Comparison of ENCODE assay signal across 8 cellular contexts in the genomic region with DNA sequence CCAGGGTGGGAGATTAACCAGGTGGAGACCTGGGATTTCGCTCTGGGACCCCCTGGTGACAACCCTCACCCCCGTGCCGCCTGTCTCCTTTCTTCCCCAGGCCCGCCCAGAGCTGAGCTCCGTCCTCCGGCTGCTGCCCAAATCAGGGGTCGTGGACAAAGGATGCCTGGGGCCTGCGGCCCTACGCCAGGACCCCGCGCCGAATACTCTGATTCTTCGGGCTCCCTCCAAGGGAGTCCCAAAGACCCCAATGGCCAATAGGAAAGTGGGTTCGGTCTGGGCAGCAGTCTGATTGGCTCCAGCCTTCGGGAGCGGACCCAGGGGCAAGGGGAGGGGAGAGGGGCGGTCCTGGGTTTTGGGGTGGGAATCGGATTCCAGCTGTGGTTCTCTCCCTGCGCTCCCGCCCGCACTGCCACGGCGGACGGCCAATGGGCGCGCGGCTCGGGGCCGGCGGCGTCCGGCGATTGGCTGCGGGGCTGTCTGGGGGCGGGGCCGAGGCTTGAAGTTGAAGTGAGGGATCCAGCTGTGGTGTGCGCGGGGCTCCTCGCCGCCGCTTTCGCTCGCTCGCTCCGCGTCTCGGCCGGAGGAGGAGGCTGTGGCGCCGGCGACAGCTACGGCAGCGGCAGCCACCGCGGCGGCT. TPM values are rescaled to one million over a fixed set of nuclear protein-coding genes. Genes with fewer than 3 reads are reported as not detected.
DNase-seq lines count a peak whose midpoint lies in the region; ATAC-seq and TF ChIP-seq lines count a peak whose summit lies in the region.

A gene (plus strand): TSS at position 531 of the 640 bp plus-strand sequence. CDS start 745 bp downstream, outside the sequence.

- POLR2A ChIA-PET in CD4-positive, alpha-beta T cell (lab: Charles Lee) = interaction anchor here (1.2 to 4.5 kb wide), 4 partner anchors 10 to 159 kb away, joined by 3 to 19 read pairs (median 6); a partner anchor contains a TSS

- H3K9me3 ChIP-seq in CD4-positive, alpha-beta T cell (ENCODE audit: control insufficient read depth, low read length) = no peaks in the 10 kb centered on the region

- H3K27me3 ChIP-seq in CD4-positive, alpha-beta T cell (ENCODE audit: control insufficient read depth, insufficient read depth, low read length) = peaks cover 66% of the 10 kb centered on the region

- no peak for TF ChIP-seq CTCF in CD4-positive, alpha-beta T cell (IDR thresholded peaks at IDR 0.05)
- TF ChIP-seq CTCF in endothelial cell (IDR thresholded peaks at IDR 0.05; ENCODE audit: unreplicated experiment) = no peak

- peaks cover 77% of the 10 kb centered on the region for H3K27me3 Mint-ChIP-seq in CD4-positive, alpha-beta T cell
- H3K27me3 Mint-ChIP-seq in endothelial cell (ENCODE audit: unreplicated experiment) = peaks cover 26% of the 10 kb centered on the region

- peak; percentile 70 to 88 (median 81) for DNase-seq in CD4-positive, alpha-beta T cell
- DNase-seq in NCI-H82 treated with DMSO at 0.1 percent for 48 hours (lab: John Stamatoyannopoulos, UW; ENCODE audit: unreplicated experiment) (peak; percentile 74), endothelial cell (ENCODE audit: low spot score) (peak; percentile 93), middle frontal gyrus (ENCODE audit: extremely low spot score, low spot score) (peak; percentile 55)
- peak; percentile 70 to 75 (median 72) for DNase-seq in activated CD8-positive, alpha-beta memory T cell treated with anti-CD3 and anti-CD28 coated beads for 48 hours (ENCODE audit: low read depth in 2 of 3, low spot score in 2 of 3)
- DNase-seq in stimulated activated CD8-positive, alpha-beta memory T cell treated with anti-CD3 and anti-CD28 coated beads, Interleukin-15, amount 100 ng/mL, for 24 hours (ENCODE audit: low read depth) = peak; percentile 67

- no peaks in the 10 kb centered on the region for H3K9me3 Mint-ChIP-seq in CD4-positive, alpha-beta T cell
- H3K9me3 Mint-ChIP-seq in endothelial cell (ENCODE audit: unreplicated experiment) = no peaks in the 10 kb centered on the region

- no peak within 1 kb of the TSS for H3K27ac ChIP-seq in CD4-positive, alpha-beta T cell (ENCODE audit: low read depth, low read length)

- H3K27ac Mint-ChIP-seq in CD4-positive, alpha-beta T cell = no peak within 1 kb of the TSS
- peak within 1 kb of the TSS; percentile 48 for H3K27ac Mint-ChIP-seq in endothelial cell (ENCODE audit: unreplicated experiment)

- no peaks in the 10 kb centered on the region for H3K36me3 Mint-ChIP-seq in CD4-positive, alpha-beta T cell (ENCODE audit: low read depth)
- no peaks in the 10 kb centered on the region for H3K36me3 Mint-ChIP-seq in endothelial cell (ENCODE audit: low read depth, unreplicated experiment)

- H3K4me3 Mint-ChIP-seq in CD4-positive, alpha-beta T cell = peak within 1 kb of the TSS; percentile 85
- H3K4me3 Mint-ChIP-seq in endothelial cell (ENCODE audit: unreplicated experiment) = peak within 1 kb of the TSS; percentile 77

- ATAC-seq in CD4-positive, alpha-beta T cell (ENCODE audit: poor library complexity) = peak; percentile 85
- peak; percentile 93 for ATAC-seq in GM19438 (IDR thresholded peaks at IDR 0.05; ENCODE audit: low read depth, unreplicated experiment)
- peak; percentile 79 for ATAC-seq in HG03520 (IDR thresholded peaks at IDR 0.05; ENCODE audit: unreplicated experiment)

- peaks cover 33% of the 10 kb centered on the region for H3K4me1 Mint-ChIP-seq in CD4-positive, alpha-beta T cell (ENCODE audit: low read depth)
- H3K4me1 Mint-ChIP-seq in endothelial cell (ENCODE audit: unreplicated experiment) = peaks cover 15% of the 10 kb centered on the region

- CTCF ChIA-PET in CD4-positive, alpha-beta T cell (lab: Charles Lee) = interaction anchor here (0.9 to 1.3 kb wide), 3 partner anchors 13 to 56 kb away, joined by 3 to 5 read pairs (median 3); a partner anchor contains a TSS

- intact Hi-C loops in CD4-positive, alpha-beta T cell (cut with DNase I, micrococcal nuclease) = no loop called here

RNA-seq across cellular contexts. Expression of the gene that starts here (rescaled TPM):
- not detected for total RNA-seq in CD4-positive, alpha-beta T cell
- not detected for total RNA-seq in endothelial cell (ENCODE audit: unreplicated experiment)

Comparison
In these comparisons a context has a peak if more than half of its experiments do, and no peak if none do; other contexts are left out.
1. Peak in DNase-seq and ATAC-seq in CD4-positive, alpha-beta T cell; RNA of the gene not detected or under 1 TPM.
2. Peak in DNase-seq in endothelial cell; RNA of the gene not detected or under 1 TPM.